In genomic region chr11:47270331-47271271, GRCh38 we compare ENCODE assay signal across 8 cellular contexts. TPM values are rescaled to one million over a fixed set of nuclear protein-coding genes. Genes with fewer than 3 reads are reported as not detected.
DNase-seq lines count a peak whose midpoint lies in the region; ATAC-seq and TF ChIP-seq lines count a peak whose summit lies in the region.

No MANE protein-coding gene starts in this region.

- H3K4me3 Mint-ChIP-seq in chondrocyte (ENCODE audit: unreplicated experiment): peak overlapping the region; percentile 73
- H3K4me3 Mint-ChIP-seq in stimulated activated naive CD8-positive, alpha-beta T cell treated with anti-CD3 and anti-CD28 coated beads, Interleukin-15, amount 100 ng/mL, for 72 hours: peak overlapping the region; percentile 84 to 88

- no peaks in the 10 kb centered on the region for H3K36me3 Mint-ChIP-seq in chondrocyte (ENCODE audit: low read depth)

- H3K27me3 Mint-ChIP-seq in chondrocyte (ENCODE audit: low read depth): no peaks in the 10 kb centered on the region
- H3K27me3 Mint-ChIP-seq in stimulated activated naive CD8-positive, alpha-beta T cell treated with anti-CD3 and anti-CD28 coated beads, Interleukin-15, amount 100 ng/mL, for 72 hours: no peaks in the 10 kb centered on the region

- ATAC-seq in stimulated activated naive CD8-positive, alpha-beta T cell treated with anti-CD3 and anti-CD28 coated beads, Interleukin-15, amount 100 ng/mL, for 72 hours: no peak
- ATAC-seq in HG03432 (IDR thresholded peaks at IDR 0.05; ENCODE audit: unreplicated experiment) (no peak), HG03439 (IDR thresholded peaks at IDR 0.05; ENCODE audit: unreplicated experiment) (no peak)

- TF ChIP-seq CTCF in chondrocyte (IDR thresholded peaks at IDR 0.05): peak; percentile 59
- TF ChIP-seq CTCF in liver (IDR thresholded peaks at IDR 0.05; ENCODE audit: low read depth, low read length, missing input control): no peak

- peak overlapping the region; percentile 62 to 88 (median 79) for H3K4me3 ChIP-seq in liver (ENCODE audit: low read depth in 1 of 3, low read length in 3 of 3)

- no peaks in the 10 kb centered on the region for H3K9me3 ChIP-seq in liver (ENCODE audit: control insufficient read depth in 4 of 4, low read length in 3 of 4)

- peak overlapping the region; percentile 88 to 97 for H3K27ac ChIP-seq in liver (ENCODE audit: low read depth in 1 of 2, low read length in 2 of 2)

- H3K36me3 ChIP-seq in liver (ENCODE audit: control insufficient read depth in 4 of 4, insufficient read depth in 3 of 4, low read depth in 1 of 4, low read length in 3 of 4): peaks cover 3 to 17% (median 8%) of the 10 kb centered on the region in 4 donors

- peak overlapping the region in 1 of 2 donors; percentile 41 for H3K9ac ChIP-seq in liver (ENCODE audit: low read depth in 1 of 2, low read length in 2 of 2)

- H3K27ac Mint-ChIP-seq in chondrocyte (ENCODE audit: unreplicated experiment): peak overlapping the region; percentile 74
- peak overlapping the region; percentile 82 to 99 for H3K27ac Mint-ChIP-seq in stimulated activated naive CD8-positive, alpha-beta T cell treated with anti-CD3 and anti-CD28 coated beads, Interleukin-15, amount 100 ng/mL, for 72 hours

- H3K27me3 ChIP-seq in liver (ENCODE audit: control insufficient read depth in 4 of 4, insufficient read depth in 4 of 4, low read length in 3 of 4): no peaks in the 10 kb centered on the region

- DNase-seq in DMS153 treated with DMSO at 0.1 percent for 48 hours (lab: John Stamatoyannopoulos, UW; ENCODE audit: unreplicated experiment) (peak; percentile 16), Kasumi-1 (lab: John Stamatoyannopoulos, UW) (peak; percentile 49 to 51), T-helper 2 cell (peak in 3 of 5 experiments; percentile 7 to 81 (median 46)), chondrocyte (ENCODE audit: low spot score) (no peak)
- DNase-seq in stimulated activated naive CD8-positive, alpha-beta T cell treated with anti-CD3 and anti-CD28 coated beads, Interleukin-15, amount 100 ng/mL, for 72 hours: peak; percentile 27 to 48

- peaks cover 40% of the 10 kb centered on the region for H3K4me1 Mint-ChIP-seq in chondrocyte (ENCODE audit: low read depth)
- H3K4me1 Mint-ChIP-seq in stimulated activated naive CD8-positive, alpha-beta T cell treated with anti-CD3 and anti-CD28 coated beads, Interleukin-15, amount 100 ng/mL, for 72 hours: peaks cover 61% of the 10 kb centered on the region

- WGBS in liver: 3% methylated on average over 34 of the region's 34 CpGs

- TF ChIP-seq RAD21 in liver (IDR thresholded peaks at IDR 0.05): peak; percentile 56 to 64

- peaks cover 0 to 28% (median 20%) of the 10 kb centered on the region in 4 donors for H3K4me1 ChIP-seq in liver (ENCODE audit: control insufficient read depth in 4 of 4, insufficient read depth in 4 of 4, low read length in 3 of 4)

- no peaks in the 10 kb centered on the region for H3K9me3 Mint-ChIP-seq in chondrocyte (ENCODE audit: low read depth)
- no peaks in the 10 kb centered on the region for H3K9me3 Mint-ChIP-seq in stimulated activated naive CD8-positive, alpha-beta T cell treated with anti-CD3 and anti-CD28 coated beads, Interleukin-15, amount 100 ng/mL, for 72 hours

TF ChIP-seq in liver, 16 proteins besides CTCF, POLR2A, EP300 and RAD21:
- peak; percentile 43 for TF ChIP-seq REST (IDR thresholded peaks at IDR 0.05)
- TF ChIP-seq HNF4A (conservative IDR thresholded peaks at IDR 0.05): no peak
- TF ChIP-seq FOXA2 (IDR thresholded peaks at IDR 0.05): no peak
TF ChIP-seq in liver: peak in this region for 1.

RNA-seq across cellular contexts. Expression of gene MADD, which starts 0.7 kb away (rescaled TPM):
- total RNA-seq in chondrocyte: 28.3 to 32.1 TPM (median 29.6 TPM) in 3 replicates
- total RNA-seq in liver: 10 to 100 TPM in 1 of 2 donors, 1 to 10 TPM in 1; 9.9 to 20.5 TPM
- 10 to 100 TPM in 1 of 2 donors, 1 to 10 TPM in 1; 9.9 to 12.2 TPM for polyA plus RNA-seq in liver

RNA-seq across cellular contexts. Expression of gene NR1H3, which starts 12.8 kb away (rescaled TPM):
- 3.2 to 7.0 TPM (median 4.8 TPM) in 3 replicates for total RNA-seq in chondrocyte
- 10 to 100 TPM; 52.8 to 55.2 TPM for total RNA-seq in liver
- 10 to 100 TPM; 56.0 to 57.3 TPM for polyA plus RNA-seq in liver

RNA-seq across cellular contexts. Expression of gene ACP2, which starts 22.0 kb away (rescaled TPM):
- total RNA-seq in chondrocyte: 35.3 to 54.5 TPM (median 36.1 TPM) in 3 replicates
- total RNA-seq in liver: 10 to 100 TPM; 81.7 to 94.4 TPM
- polyA plus RNA-seq in liver: 10 to 100 TPM; 40.3 to 76.9 TPM

RNA-seq across cellular contexts. Expression of gene DDB2, which starts 55.8 kb away (rescaled TPM):
- 45.0 to 51.3 TPM (median 49.1 TPM) in 3 replicates for total RNA-seq in chondrocyte
- 1 to 10 TPM; 6.6 to 7.6 TPM for total RNA-seq in liver
- 10 to 100 TPM in 1 of 2 donors, 1 to 10 TPM in 1; 10.0 to 11.9 TPM for polyA plus RNA-seq in liver
